In genomic region chr10:102245101-102245931, GRCh38 we compare ENCODE assay signal across 8 cellular contexts. TPM values are rescaled to one million over a fixed set of nuclear protein-coding genes. Genes with fewer than 3 reads are reported as not detected.
DNase-seq lines count a peak whose midpoint lies in the region; ATAC-seq and TF ChIP-seq lines count a peak whose summit lies in the region.

A gene with protein sequence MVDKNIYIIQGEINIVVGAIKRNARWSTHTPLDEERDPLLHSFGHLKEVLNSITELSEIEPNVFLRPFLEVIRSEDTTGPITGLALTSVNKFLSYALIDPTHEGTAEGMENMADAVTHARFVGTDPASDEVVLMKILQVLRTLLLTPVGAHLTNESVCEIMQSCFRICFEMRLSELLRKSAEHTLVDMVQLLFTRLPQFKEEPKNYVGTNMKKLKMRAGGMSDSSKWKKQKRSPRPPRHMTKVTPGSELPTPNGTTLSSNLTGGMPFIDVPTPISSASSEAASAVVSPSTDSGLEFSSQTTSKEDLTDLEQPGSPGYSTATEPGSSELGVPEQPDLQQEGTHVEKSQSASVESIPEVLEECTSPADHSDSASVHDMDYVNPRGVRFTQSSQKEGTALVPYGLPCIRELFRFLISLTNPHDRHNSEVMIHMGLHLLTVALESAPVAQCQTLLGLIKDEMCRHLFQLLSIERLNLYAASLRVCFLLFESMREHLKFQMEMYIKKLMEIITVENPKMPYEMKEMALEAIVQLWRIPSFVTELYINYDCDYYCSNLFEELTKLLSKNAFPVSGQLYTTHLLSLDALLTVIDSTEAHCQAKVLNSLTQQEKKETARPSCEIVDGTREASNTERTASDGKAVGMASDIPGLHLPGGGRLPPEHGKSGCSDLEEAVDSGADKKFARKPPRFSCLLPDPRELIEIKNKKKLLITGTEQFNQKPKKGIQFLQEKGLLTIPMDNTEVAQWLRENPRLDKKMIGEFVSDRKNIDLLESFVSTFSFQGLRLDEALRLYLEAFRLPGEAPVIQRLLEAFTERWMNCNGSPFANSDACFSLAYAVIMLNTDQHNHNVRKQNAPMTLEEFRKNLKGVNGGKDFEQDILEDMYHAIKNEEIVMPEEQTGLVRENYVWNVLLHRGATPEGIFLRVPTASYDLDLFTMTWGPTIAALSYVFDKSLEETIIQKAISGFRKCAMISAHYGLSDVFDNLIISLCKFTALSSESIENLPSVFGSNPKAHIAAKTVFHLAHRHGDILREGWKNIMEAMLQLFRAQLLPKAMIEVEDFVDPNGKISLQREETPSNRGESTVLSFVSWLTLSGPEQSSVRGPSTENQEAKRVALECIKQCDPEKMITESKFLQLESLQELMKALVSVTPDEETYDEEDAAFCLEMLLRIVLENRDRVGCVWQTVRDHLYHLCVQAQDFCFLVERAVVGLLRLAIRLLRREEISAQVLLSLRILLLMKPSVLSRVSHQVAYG (N-terminal part only) (plus strand): TSS chr10:102245532. CDS start chr10:102258939, 13,407 bp downstream.

- H3K4me3 Mint-ChIP-seq in activated naive CD8-positive, alpha-beta T cell treated with anti-CD3 and anti-CD28 coated beads, Interleukin-2, amount 50 U/mL, for 24 hours = peak within 1 kb of the TSS; percentile 99

- H3K36me3 ChIP-seq in ovary = no peaks in the 10 kb centered on the region
- H3K36me3 ChIP-seq in thyroid gland = no peaks in the 10 kb centered on the region

- WGBS in ovary, 3 donors = 0 to 1% (median 0%) methylated on average over 45 to 47 of the region's 47 CpGs
- WGBS in thyroid gland, 2 donors = 0 to 1% methylated on average over 36 to 44 of the region's 47 CpGs

- DNase-seq in GM12865 (ENCODE audit: low read depth) (peak; percentile 99), NCI-H1417 treated with DMSO at 0.1 percent for 48 hours (lab: John Stamatoyannopoulos, UW) (peak; percentile 94), SW480 (ENCODE audit: low spot score) (peak; percentile 100), Right ventricle myocardium inferior (ENCODE audit: missing footprints) (peak; percentile 96), ovary (peak; percentile 86 to 93 (median 88)), thyroid gland (peak; percentile 93)
- peak; percentile 85 for DNase-seq in activated naive CD8-positive, alpha-beta T cell treated with anti-CD3 and anti-CD28 coated beads, Interleukin-2, amount 50 U/mL, for 24 hours

- TF ChIP-seq POLR2A in ovary (IDR thresholded peaks at IDR 0.05) (peak; percentile 95), thyroid gland (IDR thresholded peaks at IDR 0.05) (peak; percentile 51 to 96)

- peaks cover 21% of the 10 kb centered on the region for H3K27me3 Mint-ChIP-seq in activated naive CD8-positive, alpha-beta T cell treated with anti-CD3 and anti-CD28 coated beads, Interleukin-2, amount 50 U/mL, for 24 hours

- intact Hi-C loops in Right ventricle myocardium inferior (cut with DNase I) = loop anchor here (5.0 kb wide), 1 partner anchor 37 kb away; no protein-coding TSS in a partner anchor
- intact Hi-C loops in ovary (cut with DNase I) = no loop called here
- intact Hi-C loops in thyroid gland (cut with DNase I) = no loop called here

- ATAC-seq in HG02763 (IDR thresholded peaks at IDR 0.05; ENCODE audit: unreplicated experiment) (peak; percentile 81), Right ventricle myocardium inferior (peak; percentile 90)
- peak; percentile 95 for ATAC-seq in activated naive CD8-positive, alpha-beta T cell treated with anti-CD3 and anti-CD28 coated beads, Interleukin-2, amount 50 U/mL, for 24 hours

- H3K4me3 ChIP-seq in GM12865 (ENCODE audit: low read depth, low read length) = peak within 1 kb of the TSS; percentile 83
- peak within 1 kb of the TSS; percentile 90 for H3K4me3 ChIP-seq in ovary
- peak within 1 kb of the TSS; percentile 74 to 97 (median 90) for H3K4me3 ChIP-seq in thyroid gland (replicated peaks in 1 of 3)

- H3K27ac ChIP-seq in ovary = peak within 1 kb of the TSS; percentile 8 to 65
- H3K27ac ChIP-seq in thyroid gland = peak within 1 kb of the TSS; percentile 67 to 87 (median 71)

- no peaks in the 10 kb centered on the region for H3K9me3 Mint-ChIP-seq in activated naive CD8-positive, alpha-beta T cell treated with anti-CD3 and anti-CD28 coated beads, Interleukin-2, amount 50 U/mL, for 24 hours

- H3K27ac Mint-ChIP-seq in activated naive CD8-positive, alpha-beta T cell treated with anti-CD3 and anti-CD28 coated beads, Interleukin-2, amount 50 U/mL, for 24 hours = peak within 1 kb of the TSS; percentile 91

- H3K36me3 Mint-ChIP-seq in activated naive CD8-positive, alpha-beta T cell treated with anti-CD3 and anti-CD28 coated beads, Interleukin-2, amount 50 U/mL, for 24 hours (ENCODE audit: low read depth) = peaks cover 6% of the 10 kb centered on the region

- no peaks in the 10 kb centered on the region for H3K9me3 ChIP-seq in ovary
- no peaks in the 10 kb centered on the region for H3K9me3 ChIP-seq in thyroid gland

- H3K27me3 ChIP-seq in ovary (no peaks in the 10 kb centered on the region), thyroid gland (no peaks in the 10 kb centered on the region)

- peaks cover 49% of the 10 kb centered on the region for H3K4me1 Mint-ChIP-seq in activated naive CD8-positive, alpha-beta T cell treated with anti-CD3 and anti-CD28 coated beads, Interleukin-2, amount 50 U/mL, for 24 hours

- peaks cover 15% of the 10 kb centered on the region for H3K4me1 ChIP-seq in ovary (ENCODE audit: insufficient read depth)
- peaks cover 32 to 53% of the 10 kb centered on the region in 2 donors for H3K4me1 ChIP-seq in thyroid gland

- TF ChIP-seq CTCF in GM12865 (IDR thresholded peaks at IDR 0.05; ENCODE audit: insufficient read depth, low read depth, low read length, missing control alignments) (no peak), ovary (IDR thresholded peaks at IDR 0.05) (peak in 1 of 3 donors; percentile 24), thyroid gland (IDR thresholded peaks at IDR 0.05) (no peak)

- no peak for TF ChIP-seq EP300 in ovary (IDR thresholded peaks at IDR 0.05)

RNA-seq across cellular contexts. Expression of the gene that starts here (rescaled TPM):
- total RNA-seq in Right ventricle myocardium inferior (44.0 TPM), ovary (10 to 100 TPM; 14.1 to 43.2 (median 34.4) TPM), thyroid gland (10 to 100 TPM; 34.0 to 68.3 (median 53.5) TPM)
- polyA plus RNA-seq in ovary = 10 to 100 TPM; 13.2 to 34.6 TPM

Comparison
In these comparisons a context has a peak if more than half of its experiments do, and no peak if none do; other contexts are left out.
1. Peak in every context shown above with its lines: DNase-seq, ATAC-seq, H3K4me3 ChIP-seq and H3K27ac ChIP-seq.